ENCODE assay signal across 17 cellular contexts in the genomic region with DNA sequence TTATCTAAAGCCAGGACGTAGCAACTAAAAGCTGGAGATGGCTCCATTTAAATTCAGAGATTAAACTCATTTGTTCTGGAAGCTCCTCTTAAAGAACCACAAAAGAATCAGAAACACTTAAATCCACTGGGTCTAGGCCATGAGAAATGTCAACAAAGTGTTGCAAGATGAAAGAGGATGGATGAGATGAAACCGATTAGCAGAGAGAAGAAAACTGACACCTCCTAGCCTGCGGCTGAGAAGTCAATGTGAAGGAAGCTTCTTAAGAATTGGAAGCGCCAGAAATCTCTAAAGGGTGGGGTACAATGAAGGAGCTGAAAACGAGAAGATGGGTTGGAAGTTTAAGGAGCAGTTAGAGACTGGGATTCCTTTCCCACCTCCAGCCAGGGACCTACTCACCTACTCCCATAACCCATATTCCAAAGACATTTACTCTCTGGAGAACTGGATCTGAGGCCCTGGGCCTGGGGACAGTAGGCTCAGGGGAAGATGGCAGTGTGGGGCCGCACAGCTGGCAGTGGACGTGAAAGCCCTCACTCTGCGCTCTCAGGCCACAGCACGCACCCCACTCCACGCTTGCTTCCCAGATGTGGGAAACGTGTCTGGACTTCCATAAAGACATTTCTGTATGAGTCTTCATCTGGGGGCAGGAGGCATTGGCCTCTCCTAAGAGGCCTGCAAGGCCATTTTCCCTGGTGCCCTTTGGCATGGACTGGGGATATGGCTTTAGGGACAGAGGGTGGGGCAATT.
A peak's percentile ranks its signal among the peaks of the same experiment; 100 is the strongest.
DNase-seq lines count a peak whose midpoint lies in the region; ATAC-seq and TF ChIP-seq lines count a peak whose summit lies in the region.
"Had no signal": no experiment of that assay in that cellular context is flagged by ENCODE, and none has a peak within 500 bp of the region (broad histone marks: within the 10 kb centered on the region; RNA-seq: fewer than 3 reads in every experiment).

No MANE protein-coding gene starts in this region.

- H3K27me3 ChIP-seq in RWPE2 (ENCODE audit: insufficient read depth, poor library complexity, severe bottlenecking): no peaks in the 10 kb centered on the region
- peaks cover 2% of the 10 kb centered on the region for H3K27me3 ChIP-seq in hepatocyte
- no peaks in the 10 kb centered on the region for H3K27me3 ChIP-seq in spleen (replicated peaks in 1 of 7)

- H3K27ac ChIP-seq in RWPE2 (ENCODE audit: poor library complexity, severe bottlenecking) (peak overlapping the region; percentile 31), hepatocyte (peak overlapping the region; percentile 51), spleen (no peak overlapping the region)

- H3K4me3 ChIP-seq in RWPE2 (ENCODE audit: severe bottlenecking) (no peak overlapping the region), hepatocyte (no peak overlapping the region), spleen (no peak overlapping the region)
- H3K4me3 ChIP-seq: HAP-1 had no signal

- no peaks in the 10 kb centered on the region for H3K9me2 ChIP-seq in hepatocyte (replicated peaks; ENCODE audit: insufficient read depth)

- intact Hi-C loops in spleen (cut with DNase I; ENCODE audit: low total_unique reads): no loop called here

- H3K79me2 ChIP-seq in hepatocyte: no peaks in the 10 kb centered on the region

- H3K36me3 ChIP-seq in RWPE2 (ENCODE audit: low read depth) (no peaks in the 10 kb centered on the region), hepatocyte (replicated peaks; ENCODE audit: insufficient read depth, low read depth) (no peaks in the 10 kb centered on the region), spleen (no peaks in the 10 kb centered on the region)
- H3K36me3 ChIP-seq: HAP-1 had no signal

- 71% methylated on average over 11 of the region's 11 CpGs for WGBS in hepatocyte (ENCODE audit: low lambda C conversion rate, missing lambda C conversion rate)
- WGBS in spleen, 5 donors: 77 to 88% (median 86%) methylated on average over 11 of the region's 11 CpGs

- DNase-seq in ELF-1 (ENCODE audit: low read depth, low spot score): peak; percentile 58
- no peak for DNase-seq in RWPE2 (ENCODE audit: low spot score)
- DNase-seq in hepatocyte (ENCODE audit: low spot score): no peak
- peak; percentile 56 for DNase-seq in spleen
- no peak for DNase-seq in activated naive CD4-positive, alpha-beta T cell (lab: John Stamatoyannopoulos, UW)
- DNase-seq: Caco-2; CD4-positive, CD25-positive, alpha-beta regulatory T cell; DMS153; IMR-90; Karpas-422; NCI-H187; NCI-H510A; NCI-H82; SIG-M5 had no signal

- no peaks in the 10 kb centered on the region for H4K20me1 ChIP-seq in hepatocyte (ENCODE audit: insufficient read depth, poor library complexity, severe bottlenecking)

- H3K4me1 ChIP-seq in RWPE2 (ENCODE audit: insufficient read depth, poor library complexity, severe bottlenecking) (peaks cover 17% of the 10 kb centered on the region), hepatocyte (ENCODE audit: insufficient read depth) (peaks cover 5% of the 10 kb centered on the region), spleen (peaks cover 0 to 8% (median 1%) of the 10 kb centered on the region in 6 donors)
- H3K4me1 ChIP-seq: Caco-2, HAP-1 had no signal

- no peak for ATAC-seq in RWPE2 (ENCODE audit: low read depth)
- ATAC-seq in GM21528 (IDR thresholded peaks at IDR 0.05; ENCODE audit: low FRiP score, unreplicated experiment): no peak
- ATAC-seq in GM18870 (IDR thresholded peaks at IDR 0.05; ENCODE audit: unreplicated experiment): no peak

- H3K9me3 ChIP-seq in RWPE2 (ENCODE audit: severe bottlenecking) (no peaks in the 10 kb centered on the region), hepatocyte (ENCODE audit: low read depth) (no peaks in the 10 kb centered on the region), spleen (no peaks in the 10 kb centered on the region)
- H3K9me3 ChIP-seq: Caco-2, HAP-1 had no signal

- no peak for TF ChIP-seq CTCF in RWPE2 (IDR thresholded peaks at IDR 0.05; ENCODE audit: poor library complexity, severe bottlenecking)
- TF ChIP-seq CTCF in hepatocyte (IDR thresholded peaks at IDR 0.05; ENCODE audit: poor library complexity): no peak
- no peak for TF ChIP-seq CTCF in spleen (IDR thresholded peaks at IDR 0.05 in 8 of 11, conservative IDR thresholded peaks at IDR 0.05 in 3 of 11)

- H2AFZ ChIP-seq in hepatocyte: no peak overlapping the region

- H3K4me2 ChIP-seq in hepatocyte: no peak overlapping the region

- TF ChIP-seq POLR2A in spleen (IDR thresholded peaks at IDR 0.05): no peak

Comparison
In these comparisons a context has a peak if more than half of its experiments do, and no peak if none do; other contexts are left out.
1. DNase-seq: peak in ELF-1 (single experiment) and spleen (single experiment); none in RWPE2 (single experiment), hepatocyte (single experiment) and activated naive CD4-positive, alpha-beta T cell (0 of 4).
2. H3K27ac ChIP-seq: peak in RWPE2 (single experiment) and hepatocyte (single experiment); none in spleen (0 of 8).